In the genomic region with DNA sequence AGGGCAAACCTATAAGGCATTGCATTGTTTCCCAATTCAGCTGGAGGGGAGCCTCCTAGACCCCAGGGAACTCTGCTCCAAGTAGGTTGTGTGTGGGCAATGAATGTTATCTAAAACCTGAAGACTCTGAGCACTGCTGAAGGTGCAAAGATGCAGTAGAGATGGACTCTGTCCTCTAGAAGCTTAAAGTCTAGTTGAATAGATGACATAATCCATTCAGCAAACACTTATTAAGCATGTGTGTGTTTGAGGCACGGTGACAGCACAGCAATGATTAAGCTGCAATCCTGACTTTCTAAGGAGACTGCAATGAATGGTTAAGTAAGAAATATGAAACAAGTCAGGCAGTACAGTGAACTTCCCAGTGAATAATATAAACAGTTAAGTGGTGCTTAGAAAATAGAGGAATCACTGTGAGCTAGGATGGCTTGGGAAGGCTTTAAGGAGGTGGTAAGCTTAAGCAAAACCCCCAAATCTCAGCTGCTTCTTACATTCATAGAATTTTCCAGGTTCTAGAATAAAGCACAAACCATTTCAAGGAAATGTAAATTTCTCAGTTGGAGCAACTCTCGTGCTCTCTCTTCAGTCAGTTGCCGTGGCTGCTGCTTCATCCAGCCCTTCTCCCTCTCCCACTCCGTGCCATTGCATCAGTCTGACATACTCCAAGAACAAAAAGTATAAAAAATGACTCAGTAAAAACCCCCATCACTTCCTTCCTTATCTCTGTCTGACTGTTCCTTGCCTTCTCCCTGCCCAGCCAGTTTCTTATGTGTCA, we compare ENCODE assay signal across 8 cellular contexts. TPM values are rescaled to one million over a fixed set of nuclear protein-coding genes. Genes with fewer than 3 reads are reported as not detected.
DNase-seq lines count a peak whose midpoint lies in the region; ATAC-seq and TF ChIP-seq lines count a peak whose summit lies in the region.

No MANE protein-coding gene starts in this region.

- H3K4me1 Mint-ChIP-seq in activated T-helper 1 cell treated with anti-CD3 and anti-CD28 coated beads, Interleukin-12 subunit alpha, Interleukin-12 subunit beta, Interleukin-2, Interleukin-4 antibody, amounts not matched to agents 30 ng/mL and 10 ng/mL and 1 ng/mL, durations not matched to agents 14 hours and 24 hours and 36 hours (ENCODE audit: low read depth), result peaks cover 41% of the 10 kb centered on the region
- peaks cover 4% of the 10 kb centered on the region for H3K4me1 Mint-ChIP-seq in type B pancreatic cell (ENCODE audit: unreplicated experiment)

- H3K9me3 ChIP-seq in right cardiac atrium (ENCODE audit: control insufficient read depth, low read length), result no peaks in the 10 kb centered on the region

- WGBS in right cardiac atrium, result 46% methylated on average over 4 of the region's 4 CpGs

- peak; percentile 71 for ATAC-seq in Right ventricle myocardium inferior
- ATAC-seq in right cardiac atrium, result peak; percentile 82 to 90

- H3K36me3 Mint-ChIP-seq in activated T-helper 1 cell treated with anti-CD3 and anti-CD28 coated beads, Interleukin-12 subunit alpha, Interleukin-12 subunit beta, Interleukin-2, Interleukin-4 antibody, amounts not matched to agents 30 ng/mL and 10 ng/mL and 1 ng/mL, durations not matched to agents 14 hours and 24 hours and 36 hours (ENCODE audit: low read depth), result peaks cover 49% of the 10 kb centered on the region
- H3K36me3 Mint-ChIP-seq in type B pancreatic cell, result peaks cover 19% of the 10 kb centered on the region

- TF ChIP-seq CTCF in type B pancreatic cell (conservative IDR thresholded peaks at IDR 0.05), result no peak

- H3K4me3 ChIP-seq in right cardiac atrium (ENCODE audit: low read length), result no peak overlapping the region

- intact Hi-C loops in Right ventricle myocardium inferior (cut with DNase I) (no loop called here), cardiac septum (cut with DNase I) (no loop called here), right cardiac atrium (cut with DNase I) (no loop called here)
- intact Hi-C loops in activated T-helper 1 cell treated with anti-CD3 and anti-CD28 coated beads, Interleukin-12 subunit alpha, Interleukin-12 subunit beta, Interleukin-2, Interleukin-4 antibody, amounts not matched to agents 30 ng/mL and 10 ng/mL and 1 ng/mL, durations not matched to agents 14 hours and 24 hours and 36 hours (cut with micrococcal nuclease), result loop anchor here (1.0 to 5.0 kb wide), 3 partner anchors 12 to 133 kb away; no protein-coding TSS in a partner anchor

- DNase-seq in Right ventricle myocardium inferior (ENCODE audit: missing footprints) (no peak), cardiac septum (ENCODE audit: low spot score) (no peak), right cardiac atrium (peak in 1 of 3 donors; percentile 58), type B pancreatic cell (ENCODE audit: extremely low spot score, unreplicated experiment) (no peak), pons (ENCODE audit: low spot score) (no peak), cortex of kidney (lab: John Stamatoyannopoulos, UW) (no peak), occipital lobe (lab: John Stamatoyannopoulos, UW) (no peak)
- no peak for DNase-seq in activated T-helper 1 cell treated with anti-CD3 and anti-CD28 coated beads, Interleukin-12 subunit alpha, Interleukin-12 subunit beta, Interleukin-2, Interleukin-4 antibody, amounts not matched to agents 30 ng/mL and 10 ng/mL and 1 ng/mL, durations not matched to agents 14 hours and 24 hours and 36 hours (ENCODE audit: low spot score)

- H3K27me3 ChIP-seq in right cardiac atrium (ENCODE audit: control insufficient read depth, insufficient read depth), result no peaks in the 10 kb centered on the region

- H3K9me3 Mint-ChIP-seq in activated T-helper 1 cell treated with anti-CD3 and anti-CD28 coated beads, Interleukin-12 subunit alpha, Interleukin-12 subunit beta, Interleukin-2, Interleukin-4 antibody, amounts not matched to agents 30 ng/mL and 10 ng/mL and 1 ng/mL, durations not matched to agents 14 hours and 24 hours and 36 hours, result no peaks in the 10 kb centered on the region
- no peaks in the 10 kb centered on the region for H3K9me3 Mint-ChIP-seq in type B pancreatic cell

- H3K27ac ChIP-seq in right cardiac atrium (ENCODE audit: low read length), result no peak overlapping the region

- peaks cover 2% of the 10 kb centered on the region for H3K4me1 ChIP-seq in right cardiac atrium (ENCODE audit: control insufficient read depth, insufficient read depth, low read length)

- H3K27me3 Mint-ChIP-seq in activated T-helper 1 cell treated with anti-CD3 and anti-CD28 coated beads, Interleukin-12 subunit alpha, Interleukin-12 subunit beta, Interleukin-2, Interleukin-4 antibody, amounts not matched to agents 30 ng/mL and 10 ng/mL and 1 ng/mL, durations not matched to agents 14 hours and 24 hours and 36 hours (ENCODE audit: insufficient read depth), result no peaks in the 10 kb centered on the region
- H3K27me3 Mint-ChIP-seq in type B pancreatic cell, result no peaks in the 10 kb centered on the region

- peak overlapping the region; percentile 75 for H3K27ac Mint-ChIP-seq in activated T-helper 1 cell treated with anti-CD3 and anti-CD28 coated beads, Interleukin-12 subunit alpha, Interleukin-12 subunit beta, Interleukin-2, Interleukin-4 antibody, amounts not matched to agents 30 ng/mL and 10 ng/mL and 1 ng/mL, durations not matched to agents 14 hours and 24 hours and 36 hours
- peak overlapping the region; percentile 65 for H3K27ac Mint-ChIP-seq in type B pancreatic cell

- H3K4me3 Mint-ChIP-seq in activated T-helper 1 cell treated with anti-CD3 and anti-CD28 coated beads, Interleukin-12 subunit alpha, Interleukin-12 subunit beta, Interleukin-2, Interleukin-4 antibody, amounts not matched to agents 30 ng/mL and 10 ng/mL and 1 ng/mL, durations not matched to agents 14 hours and 24 hours and 36 hours, result peak overlapping the region; percentile 1
- no peak overlapping the region for H3K4me3 Mint-ChIP-seq in type B pancreatic cell

RNA-seq across cellular contexts. Expression of a gene that starts 19.1 kb away (rescaled TPM):
- 4.6 TPM for total RNA-seq in Right ventricle myocardium inferior
- 6.2 TPM for total RNA-seq in cardiac septum
- 16.0 and 18.1 TPM in 2 replicates for total RNA-seq in activated T-helper 1 cell treated with anti-CD3 and anti-CD28 coated beads, Interleukin-12 subunit alpha, Interleukin-12 subunit beta, Interleukin-2, Interleukin-4 antibody, amounts not matched to agents 30 ng/mL and 10 ng/mL and 1 ng/mL, durations not matched to agents 14 hours and 24 hours and 36 hours
- total RNA-seq in right cardiac atrium, result 1 to 10 TPM; 6.1 to 7.9 (median 6.6) TPM
- 2.7 TPM for polyA plus RNA-seq in right cardiac atrium
- total RNA-seq in type B pancreatic cell (ENCODE audit: low replicate concordance), result 14.0 and 23.1 TPM in 2 replicates
- 12.9 TPM for total RNA-seq in occipital lobe

RNA-seq across cellular contexts. Expression of a gene that starts 27.4 kb away (rescaled TPM):
- total RNA-seq in Right ventricle myocardium inferior, result 0.81 TPM
- total RNA-seq in cardiac septum, result 0.81 TPM
- 0.44 and 0.91 TPM in 2 replicates for total RNA-seq in activated T-helper 1 cell treated with anti-CD3 and anti-CD28 coated beads, Interleukin-12 subunit alpha, Interleukin-12 subunit beta, Interleukin-2, Interleukin-4 antibody, amounts not matched to agents 30 ng/mL and 10 ng/mL and 1 ng/mL, durations not matched to agents 14 hours and 24 hours and 36 hours
- total RNA-seq in right cardiac atrium, result 1 to 10 TPM in 3 of 4 donors, under 1 TPM in 1; 0.79 to 1.2 (median 1.1) TPM
- 0.84 TPM for polyA plus RNA-seq in right cardiac atrium
- total RNA-seq in type B pancreatic cell (ENCODE audit: low replicate concordance), result 0.67 and 1.3 TPM in 2 replicates
- 2.8 TPM for total RNA-seq in occipital lobe

RNA-seq across cellular contexts. Expression of a gene that starts 40.3 kb away (rescaled TPM):
- total RNA-seq in Right ventricle myocardium inferior (58.3 TPM), cardiac septum (48.6 TPM), right cardiac atrium (10 to 100 TPM; 50.8 to 69.6 (median 57.4) TPM), type B pancreatic cell (ENCODE audit: low replicate concordance) (35.3 and 43.1 TPM in 2 replicates), occipital lobe (41.6 TPM)
- 54.0 and 55.6 TPM in 2 replicates for total RNA-seq in activated T-helper 1 cell treated with anti-CD3 and anti-CD28 coated beads, Interleukin-12 subunit alpha, Interleukin-12 subunit beta, Interleukin-2, Interleukin-4 antibody, amounts not matched to agents 30 ng/mL and 10 ng/mL and 1 ng/mL, durations not matched to agents 14 hours and 24 hours and 36 hours
- polyA plus RNA-seq in right cardiac atrium, result 61.4 TPM
